12 cellular contexts compared by ENCODE assay signal in genomic region chr17:74455025-74455585, GRCh38. TPM values are rescaled to one million over a fixed set of nuclear protein-coding genes. Genes with fewer than 3 reads are reported as not detected.
DNase-seq lines count a peak whose midpoint lies in the region; ATAC-seq and TF ChIP-seq lines count a peak whose summit lies in the region.
"Had no signal": no experiment of that assay in that cellular context is flagged by ENCODE, and none has a peak within 500 bp of the region (broad histone marks: within the 10 kb centered on the region; RNA-seq: fewer than 3 reads in every experiment).

No MANE protein-coding gene starts in this region.

- H3K4me1 ChIP-seq in A673 (ENCODE audit: insufficient read depth, low read length, poor library complexity, severe bottlenecking) (peaks cover 43% of the 10 kb centered on the region), Panc1 (ENCODE audit: control insufficient read depth, insufficient read depth, low read length) (peaks cover 17% of the 10 kb centered on the region), left ventricle myocardium inferior (peaks cover 58% of the 10 kb centered on the region), osteoblast (ENCODE audit: insufficient read depth, low read length) (peaks cover 4% of the 10 kb centered on the region)

- peak; percentile 48 for DNase-seq in A673 (ENCODE audit: low spot score)
- DNase-seq in Panc1 (ENCODE audit: low read depth, low spot score): no peak
- DNase-seq in left ventricle myocardium inferior: no peak
- DNase-seq in osteoblast (ENCODE audit: insufficient read length, low spot score, missing footprints): peak; percentile 11
- DNase-seq: midbrain; NCI-H1092; RPMI8226; stimulated activated CD4-positive, alpha-beta T cell treated with anti-CD3 and anti-CD28 coated beads, Interleukin-2, amount 100 ng/mL, for 24 hours had no signal

- H3K9me3 ChIP-seq in A673 (ENCODE audit: low read depth, low read length, poor library complexity, severe bottlenecking) (no peaks in the 10 kb centered on the region), Panc1 (ENCODE audit: control insufficient read depth, insufficient read depth, low read depth, low read length) (no peaks in the 10 kb centered on the region), left ventricle myocardium inferior (replicated peaks) (no peaks in the 10 kb centered on the region), osteoblast (ENCODE audit: low read depth, low read length) (no peaks in the 10 kb centered on the region)

- ATAC-seq in Panc1: no peak
- ATAC-seq in activated CD4-positive, CD25-positive, alpha-beta regulatory T cell treated with anti-CD3 and anti-CD28 coated beads, Interleukin-2, amount 50 U/mL, for 24 hours: no peak
- ATAC-seq in GM18858 (IDR thresholded peaks at IDR 0.05; ENCODE audit: unreplicated experiment): no peak
- no peak for ATAC-seq in GM18511 (IDR thresholded peaks at IDR 0.05; ENCODE audit: unreplicated experiment)
- ATAC-seq in GM21723 (IDR thresholded peaks at IDR 0.05; ENCODE audit: unreplicated experiment): no peak

- intact Hi-C loops in A673 (cut with micrococcal nuclease; ENCODE audit: unreplicated experiment) (loop anchor here (10.0 kb wide), 1 partner anchor 240 kb away; the partner anchor contains the start of gene TTYH2), Panc1 (cut with micrococcal nuclease; ENCODE audit: unreplicated experiment) (no loop called here), left ventricle myocardium inferior (cut with micrococcal nuclease) (no loop called here)

- no peak overlapping the region for H2AFZ ChIP-seq in osteoblast (ENCODE audit: low read length)

- POLR2A ChIA-PET in A673 (lab: Charles Lee; ENCODE audit: low non-redundant PET): no interaction called here
- POLR2A ChIA-PET in Panc1 (lab: Charles Lee): no interaction called here

- BruUV-seq in A673 (replicated peaks; lab: Mats Ljungman, UMichigan) (no TSS peak), Panc1 (replicated peaks; lab: Mats Ljungman, UMichigan) (no TSS peak)

- TF ChIP-seq CTCF in A673 (conservative IDR thresholded peaks at IDR 0.05; ENCODE audit: low read depth, low read length) (no peak), Panc1 (IDR thresholded peaks at IDR 0.05) (no peak), left ventricle myocardium inferior (IDR thresholded peaks at IDR 0.05; ENCODE audit: borderline replicate concordance) (no peak), osteoblast (IDR thresholded peaks at IDR 0.05; ENCODE audit: extremely low read depth, low read depth, low read length) (no peak)

- H3K27ac ChIP-seq in A673 (ENCODE audit: low read depth, low read length, poor library complexity, severe bottlenecking) (peak overlapping the region; percentile 95), Panc1 (ENCODE audit: low read length) (peak overlapping the region; percentile 39; the same call in 1 of the 2 replicates), left ventricle myocardium inferior (replicated peaks) (peak overlapping the region; percentile 98), osteoblast (ENCODE audit: low read depth, low read length) (no peak overlapping the region)

- no peak overlapping the region for H3K4me2 ChIP-seq in osteoblast (ENCODE audit: insufficient read depth, low read length)

- H3K4me3 ChIP-seq in A673 (ENCODE audit: low read depth, low read length, poor library complexity, severe bottlenecking) (no peak overlapping the region), Panc1 (ENCODE audit: low read depth in 2 of 2, low read length in 2 of 2) (no peak overlapping the region; a peak in 1 of 4 replicates), left ventricle myocardium inferior (no peak overlapping the region), osteoblast (ENCODE audit: insufficient read depth, low read length) (no peak overlapping the region)

- H3K27me3 ChIP-seq in A673 (replicated peaks; ENCODE audit: insufficient read depth, low read depth, low read length, poor library complexity): no peaks in the 10 kb centered on the region
- H3K27me3 ChIP-seq in Panc1 (ENCODE audit: control insufficient read depth, insufficient read depth, low read length): 0 out of 2 replicates have a peak, but pooled peaks cover 2% of the 10 kb centered on the region
- peaks cover 18% of the 10 kb centered on the region for H3K27me3 ChIP-seq in left ventricle myocardium inferior (ENCODE audit: low read depth)
- H3K27me3 ChIP-seq in osteoblast (ENCODE audit: insufficient read depth, low read length): peaks cover 10% of the 10 kb centered on the region

- H3K79me2 ChIP-seq in osteoblast (ENCODE audit: insufficient read depth, low read length): no peaks in the 10 kb centered on the region

- H3K36me3 ChIP-seq in A673 (ENCODE audit: insufficient read depth, low read length, poor library complexity, severe bottlenecking): no peaks in the 10 kb centered on the region
- no peaks in the 10 kb centered on the region for H3K36me3 ChIP-seq in Panc1 (ENCODE audit: control insufficient read depth, insufficient read depth, low read length)
- H3K36me3 ChIP-seq in left ventricle myocardium inferior: no peaks in the 10 kb centered on the region
- H3K36me3 ChIP-seq in osteoblast (ENCODE audit: insufficient read depth, low read length): no peaks in the 10 kb centered on the region

- H4K20me1 ChIP-seq in osteoblast (ENCODE audit: insufficient read depth, low read length): no peaks in the 10 kb centered on the region

- CTCF ChIA-PET in A673 (lab: Charles Lee) (interaction anchor here (0.6 to 2.0 kb wide), 4 partner anchors 9 to 154 kb away, joined by 3 to 7 read pairs (median 4); partner anchors contain the start of gene GPR142), Panc1 (lab: Charles Lee) (interaction anchor here (0.6 to 6.4 kb wide), 3 partner anchors 47 to 87 kb away, joined by 7 to 62 read pairs (median 12); partner anchors contain the start of gene GPR142)

- in situ Hi-C loops in Panc1 (cut with HindIII; ENCODE audit: low pct_unique_long_range_greater_than_20kb, low sequenced_read_pairs): no loop called here

RNA-seq across cellular contexts. Expression of gene CD300A, which starts 11.3 kb away (rescaled TPM):
- total RNA-seq in A673 (2021): not detected in 2 replicates
- 0.21 TPM for total RNA-seq in Panc1 (2021; ENCODE audit: unreplicated experiment)
- polyA plus RNA-seq in Panc1 (2012; ENCODE audit: insufficient read length): not detected
- 1.2 TPM for total RNA-seq in left ventricle myocardium inferior
- not detected in 2 replicates for total RNA-seq in osteoblast

RNA-seq across cellular contexts. Expression of gene GPRC5C, which starts 23.2 kb away (rescaled TPM):
- 0.57 TPM in 1 of 2 replicates, not detected in the other for total RNA-seq in A673 (2021)
- total RNA-seq in Panc1 (2021; ENCODE audit: unreplicated experiment): 57.1 TPM
- 49.5 TPM for polyA plus RNA-seq in Panc1 (2012; ENCODE audit: insufficient read length)
- total RNA-seq in left ventricle myocardium inferior: 32.0 TPM
- total RNA-seq in osteoblast: 2.9 and 6.8 TPM in 2 replicates

Comparison
In these comparisons a context has a peak if more than half of its experiments do, and no peak if none do; other contexts are left out.
1. DNase-seq: peak in A673 (single experiment) and osteoblast (single experiment); none in Panc1 (single experiment) and left ventricle myocardium inferior (single experiment).